10 cellular contexts compared by ENCODE assay signal in genomic region chr7:114813597-114813996, GRCh38.
DNase-seq lines count a peak whose midpoint lies in the region; ATAC-seq lines count a peak whose summit lies in the region.
"Had no signal": no experiment of that assay in that cellular context is flagged by ENCODE, and none has a peak within 500 bp of the region (broad histone marks: within the 10 kb centered on the region; RNA-seq: fewer than 3 reads in every experiment).

No MANE protein-coding gene starts in this region.

- peak; percentile 23 for ATAC-seq in activated CD8-positive, alpha-beta memory T cell treated with anti-CD3 and anti-CD28 coated beads, Interleukin-2, amount 10 ng/mL, durations not matched to agents 7 days and 5 days
- peak; percentile 68 for ATAC-seq in stimulated activated effector memory CD8-positive, alpha-beta T cell treated with anti-CD3 and anti-CD28 coated beads, Interleukin-12 subunit alpha, Interleukin-12 subunit beta, amount 100 ng/mL, for 72 hours

- H3K27ac Mint-ChIP-seq in T-helper 2 cell treated with Interferon-gamma antibody and Interleukin-4, amounts not matched to agents 5 μg/mL and 100 μg/mL, for 36 hours, result no peak overlapping the region
- H3K27ac Mint-ChIP-seq in activated CD8-positive, alpha-beta memory T cell treated with anti-CD3 and anti-CD28 coated beads, Interleukin-2, amount 10 ng/mL, durations not matched to agents 7 days and 5 days, result peak overlapping the region; percentile 44
- peak overlapping the region; percentile 15 for H3K27ac Mint-ChIP-seq in activated T-helper 1 cell treated with anti-CD3 and anti-CD28 coated beads, Interleukin-12 subunit alpha, Interleukin-12 subunit beta, Interleukin-2, Interleukin-4 antibody, amounts not matched to agents 30 ng/mL and 10 ng/mL and 1 ng/mL, durations not matched to agents 14 hours and 24 hours and 36 hours
- no peak overlapping the region for H3K27ac Mint-ChIP-seq in stimulated activated effector memory CD8-positive, alpha-beta T cell treated with anti-CD3 and anti-CD28 coated beads, Interleukin-12 subunit alpha, Interleukin-12 subunit beta, amount 100 ng/mL, for 72 hours
- H3K27ac Mint-ChIP-seq: CD4-positive, CD25-positive, alpha-beta regulatory T cell had no signal

- intact Hi-C loops in activated T-helper 1 cell treated with anti-CD3 and anti-CD28 coated beads, Interleukin-12 subunit alpha, Interleukin-12 subunit beta, Interleukin-2, Interleukin-4 antibody, amounts not matched to agents 30 ng/mL and 10 ng/mL and 1 ng/mL, durations not matched to agents 14 hours and 24 hours and 36 hours (cut with micrococcal nuclease), result no loop called here

- H3K36me3 Mint-ChIP-seq in T-helper 2 cell treated with Interferon-gamma antibody and Interleukin-4, amounts not matched to agents 5 μg/mL and 100 μg/mL, for 36 hours (ENCODE audit: low read depth), result peaks cover 3% of the 10 kb centered on the region
- peaks cover 8% of the 10 kb centered on the region for H3K36me3 Mint-ChIP-seq in activated CD8-positive, alpha-beta memory T cell treated with anti-CD3 and anti-CD28 coated beads, Interleukin-2, amount 10 ng/mL, durations not matched to agents 7 days and 5 days
- peaks cover 6% of the 10 kb centered on the region for H3K36me3 Mint-ChIP-seq in activated T-helper 1 cell treated with anti-CD3 and anti-CD28 coated beads, Interleukin-12 subunit alpha, Interleukin-12 subunit beta, Interleukin-2, Interleukin-4 antibody, amounts not matched to agents 30 ng/mL and 10 ng/mL and 1 ng/mL, durations not matched to agents 14 hours and 24 hours and 36 hours (ENCODE audit: low read depth)
- no peaks in the 10 kb centered on the region for H3K36me3 Mint-ChIP-seq in stimulated activated effector memory CD8-positive, alpha-beta T cell treated with anti-CD3 and anti-CD28 coated beads, Interleukin-12 subunit alpha, Interleukin-12 subunit beta, amount 100 ng/mL, for 72 hours
- H3K36me3 Mint-ChIP-seq: CD4-positive, CD25-positive, alpha-beta regulatory T cell had no signal

- DNase-seq in T-helper 2 cell treated with Interferon-gamma antibody and Interleukin-4, amounts not matched to agents 5 μg/mL and 100 μg/mL, for 36 hours (ENCODE audit: low spot score), result no peak
- DNase-seq in T-helper 2 cell, result no peak
- DNase-seq in activated CD8-positive, alpha-beta memory T cell treated with anti-CD3 and anti-CD28 coated beads, Interleukin-2, amount 10 ng/mL, durations not matched to agents 7 days and 5 days, result no peak
- DNase-seq in activated CD8-positive, alpha-beta memory T cell treated with anti-CD3 and anti-CD28 coated beads, Interleukin-2, amount 50 U/mL, for 48 hours, result no peak
- no peak for DNase-seq in activated T-helper 1 cell treated with anti-CD3 and anti-CD28 coated beads, Interleukin-12 subunit alpha, Interleukin-12 subunit beta, Interleukin-2, Interleukin-4 antibody, amounts not matched to agents 30 ng/mL and 10 ng/mL and 1 ng/mL, durations not matched to agents 14 hours and 24 hours and 36 hours (ENCODE audit: low spot score)
- DNase-seq in stimulated activated effector memory CD8-positive, alpha-beta T cell treated with anti-CD3 and anti-CD28 coated beads, Interleukin-12 subunit alpha, Interleukin-12 subunit beta, amount 100 ng/mL, for 72 hours (ENCODE audit: low spot score in 2 of 2), result no peak
- DNase-seq in NOMO-1 treated with DMSO at 0.1 percent for 48 hours (lab: John Stamatoyannopoulos, UW; ENCODE audit: unreplicated experiment), result no peak
- DNase-seq in NCI-H2196 treated with DMSO at 0.1 percent for 48 hours (lab: John Stamatoyannopoulos, UW; ENCODE audit: unreplicated experiment), result no peak
- DNase-seq: DMS53 had no signal

- no peaks in the 10 kb centered on the region for H3K27me3 Mint-ChIP-seq in T-helper 2 cell treated with Interferon-gamma antibody and Interleukin-4, amounts not matched to agents 5 μg/mL and 100 μg/mL, for 36 hours (ENCODE audit: low read depth)
- H3K27me3 Mint-ChIP-seq in activated CD8-positive, alpha-beta memory T cell treated with anti-CD3 and anti-CD28 coated beads, Interleukin-2, amount 10 ng/mL, durations not matched to agents 7 days and 5 days, result peaks cover 2% of the 10 kb centered on the region
- H3K27me3 Mint-ChIP-seq in activated T-helper 1 cell treated with anti-CD3 and anti-CD28 coated beads, Interleukin-12 subunit alpha, Interleukin-12 subunit beta, Interleukin-2, Interleukin-4 antibody, amounts not matched to agents 30 ng/mL and 10 ng/mL and 1 ng/mL, durations not matched to agents 14 hours and 24 hours and 36 hours (ENCODE audit: insufficient read depth), result peaks cover 3% of the 10 kb centered on the region
- H3K27me3 Mint-ChIP-seq: CD4-positive, CD25-positive, alpha-beta regulatory T cell had no signal

- peaks cover 25% of the 10 kb centered on the region for H3K4me1 Mint-ChIP-seq in T-helper 2 cell treated with Interferon-gamma antibody and Interleukin-4, amounts not matched to agents 5 μg/mL and 100 μg/mL, for 36 hours (ENCODE audit: low read depth)
- H3K4me1 Mint-ChIP-seq in activated CD8-positive, alpha-beta memory T cell treated with anti-CD3 and anti-CD28 coated beads, Interleukin-2, amount 10 ng/mL, durations not matched to agents 7 days and 5 days, result peaks cover 27% of the 10 kb centered on the region
- peaks cover 26% of the 10 kb centered on the region for H3K4me1 Mint-ChIP-seq in activated T-helper 1 cell treated with anti-CD3 and anti-CD28 coated beads, Interleukin-12 subunit alpha, Interleukin-12 subunit beta, Interleukin-2, Interleukin-4 antibody, amounts not matched to agents 30 ng/mL and 10 ng/mL and 1 ng/mL, durations not matched to agents 14 hours and 24 hours and 36 hours (ENCODE audit: low read depth)
- peaks cover 20% of the 10 kb centered on the region for H3K4me1 Mint-ChIP-seq in stimulated activated effector memory CD8-positive, alpha-beta T cell treated with anti-CD3 and anti-CD28 coated beads, Interleukin-12 subunit alpha, Interleukin-12 subunit beta, amount 100 ng/mL, for 72 hours

- H3K4me3 Mint-ChIP-seq in T-helper 2 cell treated with Interferon-gamma antibody and Interleukin-4, amounts not matched to agents 5 μg/mL and 100 μg/mL, for 36 hours, result peak overlapping the region; percentile 17
- no peak overlapping the region for H3K4me3 Mint-ChIP-seq in activated CD8-positive, alpha-beta memory T cell treated with anti-CD3 and anti-CD28 coated beads, Interleukin-2, amount 10 ng/mL, durations not matched to agents 7 days and 5 days
- no peak overlapping the region for H3K4me3 Mint-ChIP-seq in activated T-helper 1 cell treated with anti-CD3 and anti-CD28 coated beads, Interleukin-12 subunit alpha, Interleukin-12 subunit beta, Interleukin-2, Interleukin-4 antibody, amounts not matched to agents 30 ng/mL and 10 ng/mL and 1 ng/mL, durations not matched to agents 14 hours and 24 hours and 36 hours
- peak overlapping the region; percentile 21 for H3K4me3 Mint-ChIP-seq in stimulated activated effector memory CD8-positive, alpha-beta T cell treated with anti-CD3 and anti-CD28 coated beads, Interleukin-12 subunit alpha, Interleukin-12 subunit beta, amount 100 ng/mL, for 72 hours
- H3K4me3 Mint-ChIP-seq: CD4-positive, CD25-positive, alpha-beta regulatory T cell had no signal

- CTCF ChIA-PET in activated CD8-positive, alpha-beta memory T cell treated with anti-CD3 and anti-CD28 coated beads, Interleukin-2, amount 10 ng/mL, durations not matched to agents 7 days and 5 days (lab: Charles Lee), result no interaction called here

- H3K9me3 Mint-ChIP-seq in T-helper 2 cell treated with Interferon-gamma antibody and Interleukin-4, amounts not matched to agents 5 μg/mL and 100 μg/mL, for 36 hours, result peaks cover 4% of the 10 kb centered on the region
- peaks cover 2% of the 10 kb centered on the region for H3K9me3 Mint-ChIP-seq in activated CD8-positive, alpha-beta memory T cell treated with anti-CD3 and anti-CD28 coated beads, Interleukin-2, amount 10 ng/mL, durations not matched to agents 7 days and 5 days (ENCODE audit: low read depth)
- H3K9me3 Mint-ChIP-seq in activated T-helper 1 cell treated with anti-CD3 and anti-CD28 coated beads, Interleukin-12 subunit alpha, Interleukin-12 subunit beta, Interleukin-2, Interleukin-4 antibody, amounts not matched to agents 30 ng/mL and 10 ng/mL and 1 ng/mL, durations not matched to agents 14 hours and 24 hours and 36 hours, result peaks cover 10% of the 10 kb centered on the region
- no peaks in the 10 kb centered on the region for H3K9me3 Mint-ChIP-seq in stimulated activated effector memory CD8-positive, alpha-beta T cell treated with anti-CD3 and anti-CD28 coated beads, Interleukin-12 subunit alpha, Interleukin-12 subunit beta, amount 100 ng/mL, for 72 hours

Comparison
In these comparisons a context has a peak if more than half of its experiments do, and no peak if none do; other contexts are left out.
1. H3K27ac Mint-ChIP-seq: peak in activated CD8-positive, alpha-beta memory T cell treated with anti-CD3 and anti-CD28 coated beads, Interleukin-2, amount 10 ng/mL, durations not matched to agents 7 days and 5 days (single experiment) and activated T-helper 1 cell treated with anti-CD3 and anti-CD28 coated beads, Interleukin-12 subunit alpha, Interleukin-12 subunit beta, Interleukin-2, Interleukin-4 antibody, amounts not matched to agents 30 ng/mL and 10 ng/mL and 1 ng/mL, durations not matched to agents 14 hours and 24 hours and 36 hours (single experiment); none in T-helper 2 cell treated with Interferon-gamma antibody and Interleukin-4, amounts not matched to agents 5 μg/mL and 100 μg/mL, for 36 hours (single experiment) and stimulated activated effector memory CD8-positive, alpha-beta T cell treated with anti-CD3 and anti-CD28 coated beads, Interleukin-12 subunit alpha, Interleukin-12 subunit beta, amount 100 ng/mL, for 72 hours (single experiment).
2. H3K4me3 Mint-ChIP-seq: peak in T-helper 2 cell treated with Interferon-gamma antibody and Interleukin-4, amounts not matched to agents 5 μg/mL and 100 μg/mL, for 36 hours (single experiment) and stimulated activated effector memory CD8-positive, alpha-beta T cell treated with anti-CD3 and anti-CD28 coated beads, Interleukin-12 subunit alpha, Interleukin-12 subunit beta, amount 100 ng/mL, for 72 hours (single experiment); none in activated CD8-positive, alpha-beta memory T cell treated with anti-CD3 and anti-CD28 coated beads, Interleukin-2, amount 10 ng/mL, durations not matched to agents 7 days and 5 days (single experiment) and activated T-helper 1 cell treated with anti-CD3 and anti-CD28 coated beads, Interleukin-12 subunit alpha, Interleukin-12 subunit beta, Interleukin-2, Interleukin-4 antibody, amounts not matched to agents 30 ng/mL and 10 ng/mL and 1 ng/mL, durations not matched to agents 14 hours and 24 hours and 36 hours (single experiment).